24 cellular contexts compared by ENCODE assay signal in the genomic region with DNA sequence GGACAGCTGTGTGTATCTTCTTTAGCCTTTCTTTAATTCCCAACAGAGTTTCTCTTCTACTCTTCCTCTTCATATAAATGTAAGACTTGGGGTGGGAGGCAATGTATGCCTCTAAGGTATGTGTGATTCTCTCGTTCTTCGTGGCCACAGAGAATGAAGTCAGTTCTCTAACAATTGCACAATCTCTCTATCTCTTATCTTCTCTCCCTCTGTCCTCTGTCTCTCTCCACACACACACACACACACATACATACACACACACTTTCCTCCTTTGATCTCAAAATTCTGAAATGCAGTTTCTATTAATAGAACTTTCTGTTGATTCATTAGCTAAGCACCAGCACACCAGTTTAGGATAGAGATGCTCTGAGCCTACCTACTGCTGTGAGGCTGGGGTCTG.
"Had no signal": no experiment of that assay in that cellular context is flagged by ENCODE, and none has a peak within 500 bp of the region (broad histone marks: within the 10 kb centered on the region; RNA-seq: fewer than 3 reads in every experiment).

No MANE protein-coding gene starts in this region.

- DNase-seq: cortex of kidney; dorsolateral prefrontal cortex; effector memory CD4-positive, alpha-beta T cell; foreskin fibroblast; immature natural killer cell; kidney; left cardiac atrium; left ventricle myocardium inferior; naive thymus-derived CD4-positive, alpha-beta T cell; psoas muscle; retina; right lobe of liver; stimulated activated CD4-positive, alpha-beta T cell treated with anti-CD3 and anti-CD28 coated beads, Interleukin-1b, Interleukin-23, amount 100 ng/mL, for 48 hours; stimulated activated CD4-positive, alpha-beta T cell treated with anti-CD3 and anti-CD28 coated beads, Interleukin-4, amount 100 ng/mL, for 24 hours; testis; upper lobe of right lung had no signal

- H3K4me3 ChIP-seq: dorsolateral prefrontal cortex, gastroesophageal sphincter, left ventricle myocardium inferior, lung, psoas muscle, right lobe of liver, testis, tibial nerve, upper lobe of right lung, vagina had no signal

- H3K4me1 ChIP-seq: psoas muscle, testis, upper lobe of right lung, vagina had no signal

- H3K27ac Mint-ChIP-seq: immature natural killer cell; naive thymus-derived CD4-positive, alpha-beta T cell; stimulated activated memory B cell treated with anti-CD40 and anti-IgM and Interleukin-4, amounts not matched to agents 10 μg/mL and 1 μg/mL and 100 μg/mL, for 72 hours; stimulated activated naive CD8-positive, alpha-beta T cell treated with anti-CD3 and anti-CD28 coated beads, Interleukin-15, Interleukin-2, amounts not matched to agents 100 ng/mL and 50 ng/mL, for 24 hours had no signal

- FAIRE-seq: endometrium, kidney had no signal

- H3K4me1 Mint-ChIP-seq: immature natural killer cell had no signal

- H3K4me3 Mint-ChIP-seq: immature natural killer cell; naive thymus-derived CD4-positive, alpha-beta T cell; stimulated activated memory B cell treated with anti-CD40 and anti-IgM and Interleukin-4, amounts not matched to agents 10 μg/mL and 1 μg/mL and 100 μg/mL, for 72 hours; stimulated activated naive CD8-positive, alpha-beta T cell treated with anti-CD3 and anti-CD28 coated beads, Interleukin-15, Interleukin-2, amounts not matched to agents 100 ng/mL and 50 ng/mL, for 24 hours had no signal

- H3K27me3 ChIP-seq: right lobe of liver, testis, tibial nerve, vagina had no signal

- H3K36me3 Mint-ChIP-seq: immature natural killer cell; naive thymus-derived CD4-positive, alpha-beta T cell; stimulated activated memory B cell treated with anti-CD40 and anti-IgM and Interleukin-4, amounts not matched to agents 10 μg/mL and 1 μg/mL and 100 μg/mL, for 72 hours had no signal

- H3K36me3 ChIP-seq: gastroesophageal sphincter, left ventricle myocardium inferior, neutrophil, right lobe of liver, tibial nerve, upper lobe of right lung, vagina had no signal

- H3K27ac ChIP-seq: dorsolateral prefrontal cortex, gastroesophageal sphincter, left ventricle myocardium inferior, neutrophil, psoas muscle, right lobe of liver, testis, tibial nerve, upper lobe of right lung, vagina had no signal

- H3K9me3 ChIP-seq: gastroesophageal sphincter, left ventricle myocardium inferior, neutrophil, psoas muscle, right lobe of liver, testis, tibial nerve, upper lobe of right lung, vagina had no signal
